In the genomic region with DNA sequence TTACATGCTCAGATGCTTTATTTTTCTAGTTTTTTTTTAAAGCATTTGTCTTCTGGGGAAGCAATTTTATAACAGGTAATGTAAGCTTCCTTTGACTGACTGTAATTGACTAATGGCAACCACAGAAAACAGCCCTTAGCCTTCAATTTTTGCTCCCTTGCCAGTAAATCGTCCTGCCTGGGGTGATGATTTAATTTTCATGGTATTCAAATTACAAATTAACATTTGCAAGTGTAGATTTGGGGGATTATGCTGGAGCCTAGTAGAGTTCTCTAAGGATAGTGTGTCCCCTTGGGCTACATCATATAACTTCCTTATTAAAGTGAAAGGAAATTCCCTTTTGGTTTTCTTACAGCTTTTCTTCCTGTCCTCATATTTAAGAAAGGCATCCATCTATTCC, we compare ENCODE assay signal across 19 cellular contexts. TPM values are rescaled to one million over a fixed set of nuclear protein-coding genes. Genes with fewer than 3 reads are reported as not detected.
DNase-seq lines count a peak whose midpoint lies in the region; ATAC-seq, FAIRE-seq and TF ChIP-seq lines count a peak whose summit lies in the region.
"Had no signal": no experiment of that assay in that cellular context is flagged by ENCODE, and none has a peak within 500 bp of the region (broad histone marks: within the 10 kb centered on the region; RNA-seq: fewer than 3 reads in every experiment).

No MANE protein-coding gene starts in this region.

- no peak for FAIRE-seq in astrocyte (lab: Jason Lieb, UNC)

- H3K27me3 Mint-ChIP-seq in astrocyte (ENCODE audit: low read depth, unreplicated experiment) = no peaks in the 10 kb centered on the region

- no peak for TF ChIP-seq EP300 in SK-N-SH (IDR thresholded peaks at IDR 0.05; ENCODE audit: borderline replicate concordance in 1 of 2, low read depth in 1 of 2, low read length in 1 of 2)

- H4K20me1 ChIP-seq in SK-N-SH (ENCODE audit: insufficient read depth) (no peaks in the 10 kb centered on the region), Loucy (ENCODE audit: insufficient read depth, low read length, poor library complexity, severe bottlenecking) (peaks cover 6% of the 10 kb centered on the region), astrocyte (ENCODE audit: insufficient read depth, low read length) (no peaks in the 10 kb centered on the region)

- H3K27ac ChIP-seq in SK-N-SH (ENCODE audit: low read depth in 2 of 2, low read length in 1 of 2) (no peak overlapping the region), astrocyte (ENCODE audit: low read depth, low read length) (no peak overlapping the region), tibial artery (no peak overlapping the region)
- H3K27ac ChIP-seq: left lung, ovary had no signal

- TF ChIP-seq CTCF in SK-N-SH (IDR thresholded peaks at IDR 0.05) (no peak), Loucy (conservative IDR thresholded peaks at IDR 0.05; ENCODE audit: low read length) (no peak), astrocyte (IDR thresholded peaks at IDR 0.05; ENCODE audit: insufficient read depth, low read depth, low read length) (no peak), tibial artery (IDR thresholded peaks at IDR 0.05) (no peak)

- H3K79me2 ChIP-seq in SK-N-SH (ENCODE audit: insufficient read depth) (no peaks in the 10 kb centered on the region), Loucy (ENCODE audit: insufficient read depth, low read length) (peaks cover 59% of the 10 kb centered on the region), astrocyte (ENCODE audit: insufficient read depth, low read length) (no peaks in the 10 kb centered on the region)

- no peaks in the 10 kb centered on the region for H3K36me3 Mint-ChIP-seq in astrocyte (ENCODE audit: low read depth, unreplicated experiment)
- no peaks in the 10 kb centered on the region for H3K36me3 Mint-ChIP-seq in stimulated activated effector memory CD8-positive, alpha-beta T cell treated with anti-CD3 and anti-CD28 coated beads, Interleukin-12 subunit alpha, Interleukin-12 subunit beta, amount 100 ng/mL, for 72 hours

- no peaks in the 10 kb centered on the region for H3K9me3 Mint-ChIP-seq in astrocyte (ENCODE audit: unreplicated experiment)
- H3K9me3 Mint-ChIP-seq in stimulated activated effector memory CD8-positive, alpha-beta T cell treated with anti-CD3 and anti-CD28 coated beads, Interleukin-12 subunit alpha, Interleukin-12 subunit beta, amount 100 ng/mL, for 72 hours = no peaks in the 10 kb centered on the region

- H3K9ac ChIP-seq in SK-N-SH (no peak overlapping the region), Loucy (ENCODE audit: low read depth, low read length, poor library complexity, severe bottlenecking) (peak overlapping the region; percentile 15), astrocyte (ENCODE audit: low read length) (no peak overlapping the region)

- intact Hi-C loops in tibial artery (cut with DNase I; ENCODE audit: low total_unique reads) = loop anchor here (10.0 kb wide), 1 partner anchor 65 kb away; no protein-coding TSS in a partner anchor

- H3K27me3 ChIP-seq in SK-N-SH (ENCODE audit: insufficient read depth) (no peaks in the 10 kb centered on the region), Loucy (ENCODE audit: insufficient read depth, low read length, poor library complexity, severe bottlenecking) (no peaks in the 10 kb centered on the region), astrocyte (ENCODE audit: insufficient read depth, low read length) (no peaks in the 10 kb centered on the region), tibial artery (no peaks in the 10 kb centered on the region)
- H3K27me3 ChIP-seq: gastrocnemius medialis, left lung, ovary had no signal

- no peak overlapping the region for H2AFZ ChIP-seq in SK-N-SH (ENCODE audit: low read depth)
- H2AFZ ChIP-seq in Loucy (ENCODE audit: low read length) = no peak overlapping the region
- no peak overlapping the region for H2AFZ ChIP-seq in astrocyte (ENCODE audit: low read depth, low read length)

- 11% methylated on average over 1 of the region's 1 CpG for WGBS in SK-N-SH (ENCODE audit: low lambda C conversion rate)

- DNase-seq in SK-N-SH (no peak), astrocyte (ENCODE audit: low read depth) (peak; percentile 18), tibial artery (no peak)
- no peak for DNase-seq in stimulated activated effector memory CD8-positive, alpha-beta T cell treated with anti-CD3 and anti-CD28 coated beads, Interleukin-12 subunit alpha, Interleukin-12 subunit beta, amount 100 ng/mL, for 72 hours (ENCODE audit: low spot score in 2 of 2)
- DNase-seq: activated CD4-positive, alpha-beta T cell treated with anti-CD3 and anti-CD28 coated beads for 48 hours; activated CD8-positive, alpha-beta memory T cell treated with anti-CD3 and anti-CD28 coated beads, Interleukin-2, amount 50 U/mL, for 4 hours; activated gamma-delta T cell treated with Interleukin-2 at 50 U/mL for 16 hours; GOT3; left lung; NCI-H1105 treated with DMSO at 0.1 percent for 48 hours; NCI-H2227 treated with DMSO at 0.1 percent for 48 hours; ovary; Right ventricle myocardium superior; stimulated activated CD4-positive, alpha-beta T cell treated with anti-CD3 and anti-CD28 coated beads, Interleukin-2, amount 100 ng/mL, for 48 hours had no signal

- POLR2A ChIA-PET in SK-N-SH (lab: Yijun Ruan, JAX) = interaction anchor here (1.1 kb wide), 1 partner anchor 10 kb away, joined by 3 read pairs; no protein-coding TSS in a partner anchor

- no peaks in the 10 kb centered on the region for H3K4me1 Mint-ChIP-seq in astrocyte (ENCODE audit: low read depth, unreplicated experiment)
- peaks cover 10% of the 10 kb centered on the region for H3K4me1 Mint-ChIP-seq in stimulated activated effector memory CD8-positive, alpha-beta T cell treated with anti-CD3 and anti-CD28 coated beads, Interleukin-12 subunit alpha, Interleukin-12 subunit beta, amount 100 ng/mL, for 72 hours

- no peak overlapping the region for H3K27ac Mint-ChIP-seq in astrocyte (ENCODE audit: unreplicated experiment)
- H3K27ac Mint-ChIP-seq in stimulated activated effector memory CD8-positive, alpha-beta T cell treated with anti-CD3 and anti-CD28 coated beads, Interleukin-12 subunit alpha, Interleukin-12 subunit beta, amount 100 ng/mL, for 72 hours = peak overlapping the region; percentile 48

- no peak overlapping the region for H3K4me3 Mint-ChIP-seq in astrocyte (ENCODE audit: unreplicated experiment)
- H3K4me3 Mint-ChIP-seq in stimulated activated effector memory CD8-positive, alpha-beta T cell treated with anti-CD3 and anti-CD28 coated beads, Interleukin-12 subunit alpha, Interleukin-12 subunit beta, amount 100 ng/mL, for 72 hours = peak overlapping the region; percentile 17

- H3F3A ChIP-seq in SK-N-SH (replicated peaks; ENCODE audit: insufficient read depth) (peaks cover 11% of the 10 kb centered on the region), Loucy (ENCODE audit: low read depth) (no peaks in the 10 kb centered on the region)

- CTCF ChIA-PET in SK-N-SH (lab: Yijun Ruan, JAX) = interaction anchor here (0.6 to 2.4 kb wide), 7 partner anchors 9 to 115 kb away, joined by 3 to 8 read pairs (median 3); partner anchors contain the start of gene HDAC9

- H3K4me2 ChIP-seq in SK-N-SH (no peak overlapping the region; the same call in 1 of the 2 replicates), Loucy (ENCODE audit: low read depth, low read length, poor library complexity, severe bottlenecking) (peak overlapping the region; percentile 67), astrocyte (ENCODE audit: low read length) (no peak overlapping the region)

- H3K4me3 ChIP-seq in SK-N-SH (ENCODE audit: low read depth in 2 of 2, low read length in 1 of 2) (no peak overlapping the region), Loucy (ENCODE audit: low read length, poor library complexity, severe bottlenecking) (peak overlapping the region; percentile 49), astrocyte (ENCODE audit: insufficient read depth, low read depth, low read length) (no peak overlapping the region), tibial artery (no peak overlapping the region)
- H3K4me3 ChIP-seq: left lung, ovary had no signal

- peak; percentile 31; the same call in 2 of the 3 replicates for ATAC-seq in SK-N-SH treated with all-trans-retinoic acid at 6 μM for 48 hours
- ATAC-seq in stimulated activated effector memory CD8-positive, alpha-beta T cell treated with anti-CD3 and anti-CD28 coated beads, Interleukin-12 subunit alpha, Interleukin-12 subunit beta, amount 100 ng/mL, for 72 hours = no peak
- no peak for ATAC-seq in activated CD4-positive, CD25-positive, alpha-beta regulatory T cell treated with anti-CD3 and anti-CD28 coated beads, Interleukin-2, amount 50 U/mL, for 24 hours
- ATAC-seq in GM18909 (IDR thresholded peaks at IDR 0.05; ENCODE audit: poor library complexity, unreplicated experiment) = no peak

- peaks cover 14 to 25% of the 10 kb centered on the region in 2 experiments; a peak in 3 of 4 replicates for H3K4me1 ChIP-seq in SK-N-SH (ENCODE audit: control insufficient read depth in 1 of 2, insufficient read depth in 2 of 2, low read depth in 1 of 2, low read length in 1 of 2)
- peaks cover 55% of the 10 kb centered on the region for H3K4me1 ChIP-seq in Loucy (ENCODE audit: insufficient read depth, low read length, poor library complexity, severe bottlenecking)
- H3K4me1 ChIP-seq in astrocyte (ENCODE audit: insufficient read depth, low read length) = peaks cover 4% of the 10 kb centered on the region
- H3K4me1 ChIP-seq in tibial artery = peaks cover 0 to 16% (median 3%) of the 10 kb centered on the region in 4 donors

- H3K9me3 ChIP-seq in SK-N-SH (no peaks in the 10 kb centered on the region), Loucy (ENCODE audit: insufficient read depth, low read depth, low read length) (no peaks in the 10 kb centered on the region), astrocyte (ENCODE audit: insufficient read depth, low read depth, low read length) (no peaks in the 10 kb centered on the region), tibial artery (peaks cover 0 to under 1% (median 0%) of the 10 kb centered on the region in 3 donors)
- H3K9me3 ChIP-seq: gastrocnemius medialis, left lung, ovary had no signal

- no peak for TF ChIP-seq RAD21 in SK-N-SH (IDR thresholded peaks at IDR 0.05; ENCODE audit: low read length)

- H3K9me2 ChIP-seq in SK-N-SH (no peaks in the 10 kb centered on the region), Loucy (replicated peaks; ENCODE audit: low read depth, low read length) (no peaks in the 10 kb centered on the region)

- H3K36me3 ChIP-seq in SK-N-SH (replicated peaks in 1 of 2; ENCODE audit: control insufficient read depth in 1 of 2, insufficient read depth in 2 of 2, low read length in 1 of 2) (no peaks in the 10 kb centered on the region), Loucy (ENCODE audit: insufficient read depth, low read length) (no peaks in the 10 kb centered on the region), astrocyte (ENCODE audit: insufficient read depth, low read length) (no peaks in the 10 kb centered on the region), tibial artery (no peaks in the 10 kb centered on the region)
- H3K36me3 ChIP-seq: gastrocnemius medialis, left lung, ovary had no signal

TF ChIP-seq in SK-N-SH treated with all-trans-retinoic acid at 6 μM for 48 hours, 23 proteins besides CTCF, POLR2A, EP300 and RAD21 (continues in another document):
- no peak for TF ChIP-seq CSDC2 (CRISPR knock-in tag; IDR thresholded peaks at IDR 0.05)
- no peak for TF ChIP-seq OSR1 (CRISPR knock-in tag; IDR thresholded peaks at IDR 0.05)

RNA-seq across cellular contexts. Expression of gene HDAC9, which starts 36.1 kb away (rescaled TPM):
- polyA plus RNA-seq in SK-N-SH (2012; rRNA removed) = 11.6 and 19.8 TPM in 2 replicates
- 12.1 and 15.5 TPM in 2 replicates for polyA plus RNA-seq in SK-N-SH (2012; cell fraction: cytosol; rRNA removed)
- 15.1 and 30.9 TPM in 2 replicates for polyA plus RNA-seq in SK-N-SH (2012; cell fraction: nucleus; rRNA removed)
- total RNA-seq in astrocyte = 20.2 and 27.6 TPM in 2 replicates
